28 cellular contexts compared by ENCODE assay signal in the genomic region with DNA sequence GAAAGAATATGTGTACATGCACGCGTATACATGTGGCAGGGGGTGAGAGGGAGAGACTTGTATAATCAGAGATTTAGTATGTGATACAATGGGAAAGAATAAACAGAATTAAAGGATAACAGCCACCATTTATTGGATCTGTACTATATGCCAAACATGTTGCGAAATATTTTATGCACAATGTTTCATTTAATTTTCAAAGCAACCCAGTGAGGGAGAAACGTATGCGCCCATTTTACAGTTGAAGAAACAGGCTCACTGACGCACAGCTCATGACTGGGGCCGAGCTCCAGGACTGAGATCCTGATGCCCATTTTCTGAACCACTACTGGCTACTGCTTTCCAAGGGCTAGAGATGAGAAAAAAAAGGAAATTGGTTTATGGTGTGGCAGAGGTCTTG. TPM values are rescaled to one million over a fixed set of nuclear protein-coding genes. Genes with fewer than 3 reads are reported as not detected.
DNase-seq lines count a peak whose midpoint lies in the region; ATAC-seq, FAIRE-seq and TF ChIP-seq lines count a peak whose summit lies in the region.
"Had no signal": no experiment of that assay in that cellular context is flagged by ENCODE, and none has a peak within 500 bp of the region (broad histone marks: within the 10 kb centered on the region; RNA-seq: fewer than 3 reads in every experiment).

No MANE protein-coding gene starts in this region.

- intact Hi-C loops in left ventricle myocardium superior (cut with micrococcal nuclease) (no loop called here), heart right ventricle (cut with DNase I) (no loop called here), dorsolateral prefrontal cortex (cut with DNase I) (no loop called here), pancreas (cut with DNase I) (no loop called here), vagina (cut with DNase I) (no loop called here), ovary (cut with DNase I) (no loop called here)
- intact Hi-C loops in activated CD4-positive, alpha-beta T cell treated with anti-CD3 and anti-CD28 coated beads, Interleukin-2, amount 10 ng/mL, durations not matched to agents 24 days and 14 days (cut with micrococcal nuclease), result no loop called here

- no peaks in the 10 kb centered on the region for H3K9me3 Mint-ChIP-seq in activated CD4-positive, alpha-beta T cell treated with anti-CD3 and anti-CD28 coated beads, Interleukin-2, amount 10 ng/mL, durations not matched to agents 24 days and 14 days
- H3K9me3 Mint-ChIP-seq: activated naive CD4-positive, alpha-beta T cell treated with anti-CD3 and anti-CD28 coated beads, Interleukin-2, amount 50 U/mL, for 72 hours; endodermal cell; naive B cell; stimulated activated memory B cell treated with anti-CD40 and anti-IgM and Interleukin-4, amounts not matched to agents 10 μg/mL and 1 μg/mL and 100 μg/mL, for 72 hours had no signal

- DNase-seq in left ventricle myocardium superior, result peak; percentile 8
- DNase-seq in heart right ventricle, result no peak
- no peak for DNase-seq in dorsolateral prefrontal cortex
- DNase-seq in pancreas, result no peak
- no peak for DNase-seq in vagina (ENCODE audit: extremely low spot score in 2 of 2)
- DNase-seq in ecto neural progenitor cell (ENCODE audit: low spot score), result no peak
- no peak for DNase-seq in ovary
- DNase-seq in activated CD4-positive, alpha-beta T cell treated with anti-CD3 and anti-CD28 coated beads, Interleukin-2, amount 10 ng/mL, durations not matched to agents 24 days and 14 days, result no peak
- DNase-seq: activated CD4-positive, alpha-beta T cell treated with anti-CD3 and anti-CD28 coated beads for 48 hours; endodermal cell; kidney glomerular epithelial cell; mesendoderm; naive B cell; NCI-H1417; NK-92 treated with Interleukin-12 subunit alpha and Interleukin-12 subunit beta, amount 100 ng/mL, for 24 hours; Peyer's patch; T-helper 1 cell; tibial artery had no signal

- H3K4me3 Mint-ChIP-seq in activated CD4-positive, alpha-beta T cell treated with anti-CD3 and anti-CD28 coated beads, Interleukin-2, amount 10 ng/mL, durations not matched to agents 24 days and 14 days, result no peak overlapping the region
- H3K4me3 Mint-ChIP-seq: endodermal cell; stimulated activated memory B cell treated with anti-CD40 and anti-IgM and Interleukin-4, amounts not matched to agents 10 μg/mL and 1 μg/mL and 100 μg/mL, for 72 hours had no signal

- TF ChIP-seq EP300 in ovary (IDR thresholded peaks at IDR 0.05), result no peak

- no peak overlapping the region for H3K27ac Mint-ChIP-seq in activated CD4-positive, alpha-beta T cell treated with anti-CD3 and anti-CD28 coated beads, Interleukin-2, amount 10 ng/mL, durations not matched to agents 24 days and 14 days
- H3K27ac Mint-ChIP-seq: activated naive CD4-positive, alpha-beta T cell treated with anti-CD3 and anti-CD28 coated beads, Interleukin-2, amount 50 U/mL, for 72 hours; endodermal cell; naive B cell; progenitor cell of endocrine pancreas; stimulated activated memory B cell treated with anti-CD40 and anti-IgM and Interleukin-4, amounts not matched to agents 10 μg/mL and 1 μg/mL and 100 μg/mL, for 72 hours had no signal

- no peak for TF ChIP-seq POLR2A in vagina (IDR thresholded peaks at IDR 0.05)
- no peak for TF ChIP-seq POLR2A in ovary (IDR thresholded peaks at IDR 0.05)

- H3K27me3 ChIP-seq in heart right ventricle (peaks cover 0 to 7% (median 0%) of the 10 kb centered on the region in 7 donors), dorsolateral prefrontal cortex (peaks cover 0 to 7% (median 0%) of the 10 kb centered on the region in 45 donors), pancreas (no peaks in the 10 kb centered on the region), vagina (no peaks in the 10 kb centered on the region), ovary (no peaks in the 10 kb centered on the region)
- H3K27me3 ChIP-seq: BLaER1, Peyer's patch, SJSA1 had no signal

- peaks cover 1% of the 10 kb centered on the region for H3K36me3 Mint-ChIP-seq in activated CD4-positive, alpha-beta T cell treated with anti-CD3 and anti-CD28 coated beads, Interleukin-2, amount 10 ng/mL, durations not matched to agents 24 days and 14 days (ENCODE audit: low read depth)
- H3K36me3 Mint-ChIP-seq: naive B cell; stimulated activated memory B cell treated with anti-CD40 and anti-IgM and Interleukin-4, amounts not matched to agents 10 μg/mL and 1 μg/mL and 100 μg/mL, for 72 hours had no signal

- H3K27me3 Mint-ChIP-seq in activated CD4-positive, alpha-beta T cell treated with anti-CD3 and anti-CD28 coated beads, Interleukin-2, amount 10 ng/mL, durations not matched to agents 24 days and 14 days, result peaks cover 50% of the 10 kb centered on the region

- peaks cover 11% of the 10 kb centered on the region for H3K4me1 Mint-ChIP-seq in activated CD4-positive, alpha-beta T cell treated with anti-CD3 and anti-CD28 coated beads, Interleukin-2, amount 10 ng/mL, durations not matched to agents 24 days and 14 days

- ATAC-seq in left ventricle myocardium superior, result no peak
- no peak for ATAC-seq in heart right ventricle
- ATAC-seq in pancreas, result no peak
- ATAC-seq: A549; activated naive CD4-positive, alpha-beta T cell treated with anti-CD3 and anti-CD28 coated beads, Interleukin-2, amount 50 U/mL, for 72 hours; stimulated activated memory B cell treated with anti-CD40 and anti-IgM and Interleukin-4, amounts not matched to agents 10 μg/mL and 1 μg/mL and 100 μg/mL, for 72 hours had no signal

- H3K36me3 ChIP-seq in heart right ventricle (no peaks in the 10 kb centered on the region), pancreas (no peaks in the 10 kb centered on the region), vagina (no peaks in the 10 kb centered on the region), ovary (no peaks in the 10 kb centered on the region)
- H3K36me3 ChIP-seq: BLaER1, Peyer's patch, SJSA1, tibial artery had no signal

- H3K27ac ChIP-seq in heart right ventricle (peak overlapping the region in 5 of 10 donors; percentile 41 to 88 (median 84)), dorsolateral prefrontal cortex (peak overlapping the region in 46 of 59 donors; percentile 20 to 89 (median 71)), pancreas (peak overlapping the region in 3 of 4 donors; percentile 43 to 72 (median 65)), vagina (peak overlapping the region; percentile 80), ovary (no peak overlapping the region)
- H3K27ac ChIP-seq: A549, BLaER1, SJSA1, tibial artery had no signal

- H3K9me3 ChIP-seq in heart right ventricle, result no peaks in the 10 kb centered on the region
- no peaks in the 10 kb centered on the region for H3K9me3 ChIP-seq in pancreas
- no peaks in the 10 kb centered on the region for H3K9me3 ChIP-seq in vagina
- H3K9me3 ChIP-seq in ovary, result no peaks in the 10 kb centered on the region
- H3K9me3 ChIP-seq: A549, BLaER1, Peyer's patch, SJSA1, tibial artery had no signal

- 94% methylated on average over 7 of the region's 7 CpGs for WGBS in heart right ventricle, 2 donors
- WGBS in pancreas, 2 donors, result 57 to 60% methylated on average over 7 of the region's 7 CpGs
- WGBS in ovary, 3 donors, result 94 to 96% (median 95%) methylated on average over 7 of the region's 7 CpGs

- no peak overlapping the region for H3K4me3 ChIP-seq in heart right ventricle
- H3K4me3 ChIP-seq in dorsolateral prefrontal cortex, result no peak overlapping the region
- no peak overlapping the region for H3K4me3 ChIP-seq in pancreas
- H3K4me3 ChIP-seq in vagina, result no peak overlapping the region
- H3K4me3 ChIP-seq in ovary, result no peak overlapping the region
- H3K4me3 ChIP-seq: A549, BLaER1, Peyer's patch, SJSA1, tibial artery had no signal

- no peak for FAIRE-seq in pancreas (lab: Jason Lieb, UNC)
- FAIRE-seq: A549, astrocyte, HTR-8/SVneo had no signal

- H3K4me1 ChIP-seq in heart right ventricle (peaks cover 4 to 44% (median 31%) of the 10 kb centered on the region in 9 donors), pancreas (peaks cover 17 to 36% (median 25%) of the 10 kb centered on the region in 3 donors), vagina (peaks cover 71% of the 10 kb centered on the region), ovary (ENCODE audit: insufficient read depth) (peaks cover 15% of the 10 kb centered on the region)

- TF ChIP-seq CTCF in heart right ventricle (IDR thresholded peaks at IDR 0.05) (no peak), dorsolateral prefrontal cortex (IDR thresholded peaks at IDR 0.05 in 54 of 56, conservative IDR thresholded peaks at IDR 0.05 in 2 of 56; ENCODE audit: low read depth in 1 of 56, partially characterized antibody in 56 of 56) (no peak), pancreas (IDR thresholded peaks at IDR 0.05) (no peak), vagina (IDR thresholded peaks at IDR 0.05) (no peak), ovary (IDR thresholded peaks at IDR 0.05) (no peak)

RNA-seq across cellular contexts. Expression of a gene that starts 3.3 kb away (rescaled TPM):
- total RNA-seq in left ventricle myocardium superior (27.9 TPM), heart right ventricle (10 to 100 TPM in 7 of 10 donors, 1 to 10 TPM in 3; 8.4 to 41.6 (median 13.8) TPM), dorsolateral prefrontal cortex (10 to 100 TPM; 14.2 to 80.0 (median 30.6) TPM), pancreas (10 to 100 TPM; 37.1 to 88.3 (median 49.0) TPM), vagina (56.7 TPM), ovary (100 to 1,000 TPM in 2 of 7 donors, 10 to 100 TPM in 5; 26.6 to 170 (median 66.5) TPM)
- polyA plus RNA-seq in heart right ventricle (10 to 100 TPM; 20.2 to 40.5 TPM), pancreas (10 to 100 TPM; 21.6 to 35.0 TPM), ovary (10 to 100 TPM; 38.1 to 44.1 TPM)
- 2.3 and 3.2 TPM in 2 replicates for total RNA-seq in activated CD4-positive, alpha-beta T cell treated with anti-CD3 and anti-CD28 coated beads, Interleukin-2, amount 10 ng/mL, durations not matched to agents 24 days and 14 days

RNA-seq across cellular contexts. Expression of a gene that starts 32.4 kb away (rescaled TPM):
- total RNA-seq in left ventricle myocardium superior (not detected), heart right ventricle (under 1 TPM in 1 of 10 donors, not detected in 9; 0.15 TPM), dorsolateral prefrontal cortex (1 to 10 TPM in 4 of 120 experiments, under 1 TPM in 23, not detected in 93; 0.12 to 2.2 (median 0.46) TPM), pancreas (1 to 10 TPM in 1 of 6 donors, under 1 TPM in 5; 0.12 to 2.6 (median 0.23) TPM), vagina (2.7 TPM), ovary (1 to 10 TPM in 1 of 7 donors, under 1 TPM in 4, not detected in 2; 0.20 to 1.0 (median 0.23) TPM)
- polyA plus RNA-seq in heart right ventricle (under 1 TPM in 1 of 2 donors, not detected in 1; 0.03 TPM), pancreas (under 1 TPM; 0.27 to 0.54 TPM), ovary (under 1 TPM; 0.05 to 0.08 TPM)
- 0.14 TPM in 1 of 2 replicates, not detected in the other for total RNA-seq in activated CD4-positive, alpha-beta T cell treated with anti-CD3 and anti-CD28 coated beads, Interleukin-2, amount 10 ng/mL, durations not matched to agents 24 days and 14 days
- total RNA-seq: activated naive CD4-positive, alpha-beta T cell treated with anti-CD3 and anti-CD28 coated beads, Interleukin-2, amount 50 U/mL, for 72 hours; glomerular endothelial cell; NCI-H460; progenitor cell of endocrine pancreas; SJSA1 had no signal
- polyA plus RNA-seq: A549 had no signal

Comparison
In these comparisons a context has a peak if more than half of its experiments do, and no peak if none do; other contexts are left out.
1. H3K27ac ChIP-seq: peak in dorsolateral prefrontal cortex (46 of 59), pancreas (3 of 4) and vagina (single experiment); none in ovary (0 of 2).